Comparison of ENCODE assay signal across 20 cellular contexts in genomic region chr16:31269541-31269940, GRCh38. TPM values are rescaled to one million over a fixed set of nuclear protein-coding genes. Genes with fewer than 3 reads are reported as not detected.
A peak's percentile ranks its signal among the peaks of the same experiment; 100 is the strongest.
DNase-seq lines count a peak whose midpoint lies in the region; ATAC-seq and TF ChIP-seq lines count a peak whose summit lies in the region.
"Had no signal": no experiment of that assay in that cellular context is flagged by ENCODE, and none has a peak within 500 bp of the region (broad histone marks: within the 10 kb centered on the region; RNA-seq: fewer than 3 reads in every experiment).

No MANE protein-coding gene starts in this region.

- no peak overlapping the region for H3K27ac Mint-ChIP-seq in activated T-cell treated with anti-CD3 and anti-CD28 coated beads, Interleukin-2, amount 50 U/mL, for 24 hours
- H3K27ac Mint-ChIP-seq in dendritic cell treated with granulocyte-macrophage colony-stimulating factor and Interleukin-4, amounts not matched to agents 40 ng/mL and 50 ng/mL, for 4 days = peak overlapping the region; percentile 31
- H3K27ac Mint-ChIP-seq in osteocyte (ENCODE audit: unreplicated experiment) = no peak overlapping the region

- TF ChIP-seq EP300 in ovary (IDR thresholded peaks at IDR 0.05) = no peak

- TF ChIP-seq CTCF in osteocyte (IDR thresholded peaks at IDR 0.05) (no peak), ovary (IDR thresholded peaks at IDR 0.05) (no peak)

- H3K27me3 ChIP-seq in MG63 (peaks cover 8% of the 10 kb centered on the region), ovary (no peaks in the 10 kb centered on the region)

- ATAC-seq in HG03439 (IDR thresholded peaks at IDR 0.05; ENCODE audit: unreplicated experiment) = no peak

- H3K27me3 Mint-ChIP-seq in activated T-cell treated with anti-CD3 and anti-CD28 coated beads, Interleukin-2, amount 50 U/mL, for 24 hours = peaks cover 7% of the 10 kb centered on the region
- no peaks in the 10 kb centered on the region for H3K27me3 Mint-ChIP-seq in dendritic cell treated with granulocyte-macrophage colony-stimulating factor and Interleukin-4, amounts not matched to agents 40 ng/mL and 50 ng/mL, for 4 days
- H3K27me3 Mint-ChIP-seq in osteocyte (ENCODE audit: unreplicated experiment) = peaks cover 15% of the 10 kb centered on the region

- WGBS in ovary, 3 donors = 57 to 87% (median 59%) methylated on average over 2 of the region's 2 CpGs

- peaks cover 34% of the 10 kb centered on the region for H3K4me1 Mint-ChIP-seq in activated T-cell treated with anti-CD3 and anti-CD28 coated beads, Interleukin-2, amount 50 U/mL, for 24 hours (ENCODE audit: low read depth)
- peaks cover 62% of the 10 kb centered on the region for H3K4me1 Mint-ChIP-seq in dendritic cell treated with granulocyte-macrophage colony-stimulating factor and Interleukin-4, amounts not matched to agents 40 ng/mL and 50 ng/mL, for 4 days (ENCODE audit: low read depth)
- peaks cover 3% of the 10 kb centered on the region for H3K4me1 Mint-ChIP-seq in osteocyte (ENCODE audit: unreplicated experiment)

- peak; percentile 19 for DNase-seq in activated T-cell treated with anti-CD3 and anti-CD28 coated beads, Interleukin-2, amount 50 U/mL, for 24 hours
- no peak for DNase-seq in activated T-cell treated with anti-CD3 and anti-CD28 coated beads for 4 hours
- DNase-seq in M059J (ENCODE audit: low read depth) = peak; percentile 31
- peak; percentile 64 for DNase-seq in osteocyte (ENCODE audit: extremely low spot score, unreplicated experiment)
- no peak for DNase-seq in MG63
- DNase-seq in ovary = no peak
- DNase-seq: BE2C, DMS79, Karpas-422, NCI-H1436, NCI-H187 treated with DMSO at 0.1 percent for 48 hours, NCI-H774, SHP77, SK-N-SH had no signal

- no peaks in the 10 kb centered on the region for H3K4me1 ChIP-seq in ovary (ENCODE audit: insufficient read depth)
- H3K4me1 ChIP-seq: BE2C had no signal

- no peak overlapping the region for H3K4me3 ChIP-seq in MG63
- H3K4me3 ChIP-seq in ovary = no peak overlapping the region

- 0 out of 2 replicates have a peak, but pooled peaks cover 5% of the 10 kb centered on the region for H3K9me3 ChIP-seq in MG63
- H3K9me3 ChIP-seq in ovary = no peaks in the 10 kb centered on the region
- H3K9me3 ChIP-seq: BE2C, SK-N-SH had no signal

- H3K27ac ChIP-seq in ovary = no peak overlapping the region

- no peaks in the 10 kb centered on the region for H3K9me3 Mint-ChIP-seq in activated T-cell treated with anti-CD3 and anti-CD28 coated beads, Interleukin-2, amount 50 U/mL, for 24 hours
- H3K9me3 Mint-ChIP-seq in dendritic cell treated with granulocyte-macrophage colony-stimulating factor and Interleukin-4, amounts not matched to agents 40 ng/mL and 50 ng/mL, for 4 days = no peaks in the 10 kb centered on the region
- no peaks in the 10 kb centered on the region for H3K9me3 Mint-ChIP-seq in osteocyte (ENCODE audit: unreplicated experiment)

- no peaks in the 10 kb centered on the region for H3K36me3 Mint-ChIP-seq in activated T-cell treated with anti-CD3 and anti-CD28 coated beads, Interleukin-2, amount 50 U/mL, for 24 hours (ENCODE audit: low read depth)
- H3K36me3 Mint-ChIP-seq in dendritic cell treated with granulocyte-macrophage colony-stimulating factor and Interleukin-4, amounts not matched to agents 40 ng/mL and 50 ng/mL, for 4 days (ENCODE audit: low read depth) = peaks cover 98% of the 10 kb centered on the region
- H3K36me3 Mint-ChIP-seq in osteocyte (ENCODE audit: unreplicated experiment) = no peaks in the 10 kb centered on the region

- no peak overlapping the region for H3K4me3 Mint-ChIP-seq in activated T-cell treated with anti-CD3 and anti-CD28 coated beads, Interleukin-2, amount 50 U/mL, for 24 hours
- no peak overlapping the region for H3K4me3 Mint-ChIP-seq in dendritic cell treated with granulocyte-macrophage colony-stimulating factor and Interleukin-4, amounts not matched to agents 40 ng/mL and 50 ng/mL, for 4 days
- no peak overlapping the region for H3K4me3 Mint-ChIP-seq in osteocyte (ENCODE audit: unreplicated experiment)

- intact Hi-C loops in dendritic cell treated with granulocyte-macrophage colony-stimulating factor and Interleukin-4, amounts not matched to agents 40 ng/mL and 50 ng/mL, for 4 days (cut with micrococcal nuclease) = loop anchor here (10.0 kb wide), 1 partner anchor 45 kb away; no protein-coding TSS in a partner anchor
- intact Hi-C loops in ovary (cut with DNase I) = no loop called here

- H3K36me3 ChIP-seq in MG63 (no peaks in the 10 kb centered on the region), ovary (no peaks in the 10 kb centered on the region)
- H3K36me3 ChIP-seq: BE2C had no signal

- no peak for TF ChIP-seq POLR2A in ovary (IDR thresholded peaks at IDR 0.05)

RNA-seq across cellular contexts. Expression of gene ITGAM, which starts 9.8 kb away (rescaled TPM):
- total RNA-seq in M059J (2014; rRNA removed; shearing (Covaris generic)) = not detected in 2 replicates
- not detected in 2 replicates for total RNA-seq in osteocyte
- not detected in 2 replicates for total RNA-seq in MG63 (2014; rRNA removed; shearing (Covaris generic); ENCODE audit: low replicate concordance)
- total RNA-seq in ovary = 1 to 10 TPM; 2.3 to 8.2 (median 4.1) TPM
- 1 to 10 TPM; 1.7 to 6.8 TPM for polyA plus RNA-seq in ovary
- total RNA-seq: MCF 10A, NCI-H460, RPMI7951 had no signal

RNA-seq across cellular contexts. Expression of gene PYDC1, which starts 52.6 kb away (rescaled TPM):
- total RNA-seq in M059J (2014; rRNA removed; shearing (Covaris generic)) = not detected in 2 replicates
- total RNA-seq in osteocyte = not detected in 2 replicates
- total RNA-seq in MG63 (2014; rRNA removed; shearing (Covaris generic); ENCODE audit: low replicate concordance) = not detected in 2 replicates
- total RNA-seq in ovary = not detected
- polyA plus RNA-seq in ovary = not detected
- total RNA-seq: A673, MCF 10A, NCI-H460, RPMI7951 had no signal
- polyA plus RNA-seq: SK-N-SH had no signal

RNA-seq across cellular contexts. Expression of gene TRIM72, which starts 55.6 kb away (rescaled TPM):
- total RNA-seq in M059J (2014; rRNA removed; shearing (Covaris generic)) = not detected in 2 replicates
- not detected in 2 replicates for total RNA-seq in osteocyte
- not detected in 2 replicates for total RNA-seq in MG63 (2014; rRNA removed; shearing (Covaris generic); ENCODE audit: low replicate concordance)
- under 1 TPM in 3 of 7 donors, not detected in 4; 0.05 to 0.11 (median 0.07) TPM for total RNA-seq in ovary
- polyA plus RNA-seq in ovary = under 1 TPM in 1 of 2 donors, not detected in 1; 0.01 TPM
- total RNA-seq: MCF 10A, RPMI7951 had no signal

Comparison
In these comparisons a context has a peak if more than half of its experiments do, and no peak if none do; other contexts are left out.
1. DNase-seq: peak in activated T-cell treated with anti-CD3 and anti-CD28 coated beads, Interleukin-2, amount 50 U/mL, for 24 hours (single experiment), M059J (single experiment) and osteocyte (single experiment); none in activated T-cell treated with anti-CD3 and anti-CD28 coated beads for 4 hours (single experiment), MG63 (single experiment) and ovary (0 of 5).